21 cellular contexts compared by ENCODE assay signal in the genomic region with DNA sequence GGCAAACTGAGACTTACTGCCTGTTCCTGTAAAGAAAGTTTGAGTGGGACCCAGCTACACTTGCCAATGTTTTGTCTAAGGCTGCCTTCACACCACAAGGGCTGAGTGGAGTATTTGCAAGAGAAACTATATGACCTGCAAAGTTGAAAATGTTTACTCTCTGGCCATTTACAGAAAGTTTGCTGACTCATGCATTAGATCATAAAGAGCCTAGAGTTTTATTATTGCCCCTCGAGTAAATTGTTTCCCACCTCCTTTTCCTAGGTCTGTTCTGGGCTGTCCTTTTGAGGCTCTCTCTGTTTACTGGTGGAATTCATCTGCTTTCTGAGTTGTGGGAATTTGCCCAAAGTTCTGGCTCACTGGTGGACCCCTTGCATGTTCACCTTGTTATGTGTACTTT. TPM values are rescaled to one million over a fixed set of nuclear protein-coding genes. Genes with fewer than 3 reads are reported as not detected.
DNase-seq lines count a peak whose midpoint lies in the region; ATAC-seq, FAIRE-seq and TF ChIP-seq lines count a peak whose summit lies in the region.
"Had no signal": no experiment of that assay in that cellular context is flagged by ENCODE, and none has a peak within 500 bp of the region (broad histone marks: within the 10 kb centered on the region; RNA-seq: fewer than 3 reads in every experiment).

No MANE protein-coding gene starts in this region.

- H3K4me1 ChIP-seq in A549 = no peaks in the 10 kb centered on the region
- peaks cover 0 to 3% of the 10 kb centered on the region in 2 experiments; a peak in 3 of 5 replicates for H3K4me1 ChIP-seq in K562 (replicated peaks in 1 of 2; ENCODE audit: control insufficient read depth in 2 of 2, insufficient read depth in 2 of 2, low read length in 2 of 2)
- no peaks in the 10 kb centered on the region for H3K4me1 ChIP-seq in CD8-positive, alpha-beta memory T cell (ENCODE audit: insufficient read depth, low read length)
- H3K4me1 ChIP-seq: BLaER1 treated with 17β-estradiol and CSF1 and Interleukin-3, amounts not matched to agents 10 nM and 100 nM had no signal

- no peaks in the 10 kb centered on the region; a peak in 1 of 5 replicates for H3K27me3 ChIP-seq in K562 (ENCODE audit: control insufficient read depth in 2 of 2, insufficient read depth in 2 of 2, low read length in 2 of 2)
- H3K27me3 ChIP-seq in CD8-positive, alpha-beta memory T cell (ENCODE audit: insufficient read depth, low read length, poor library complexity, severe bottlenecking) = no peaks in the 10 kb centered on the region

- in situ Hi-C loops in K562 (cut with MboI) = no loop called here

- no peaks in the 10 kb centered on the region for H4K20me1 ChIP-seq in K562 (replicated peaks; ENCODE audit: control insufficient read depth, insufficient read depth, low read length)
- H4K20me1 ChIP-seq: BLaER1 treated with 17β-estradiol and CSF1 and Interleukin-3, amounts not matched to agents 10 nM and 100 nM had no signal

- H3K36me3 ChIP-seq in K562 (ENCODE audit: control insufficient read depth, insufficient read depth, low read length) = no peaks in the 10 kb centered on the region
- no peaks in the 10 kb centered on the region for H3K36me3 ChIP-seq in CD8-positive, alpha-beta memory T cell (ENCODE audit: insufficient read depth, low read length)
- H3K36me3 ChIP-seq: BLaER1 treated with 17β-estradiol and CSF1 and Interleukin-3, amounts not matched to agents 10 nM and 100 nM had no signal

- no peaks in the 10 kb centered on the region for H3K36me3 Mint-ChIP-seq in CD8-positive, alpha-beta memory T cell
- H3K36me3 Mint-ChIP-seq: CD8-positive, alpha-beta T cell had no signal

- H3K4me1 Mint-ChIP-seq in CD8-positive, alpha-beta memory T cell = peaks cover 4 to 7% (median 4%) of the 10 kb centered on the region in 3 donors
- H3K4me1 Mint-ChIP-seq: B cell had no signal

- H3K27me3 Mint-ChIP-seq in CD8-positive, alpha-beta memory T cell = peaks cover 0 to 4% of the 10 kb centered on the region in 2 donors

- no peak overlapping the region for H2AFZ ChIP-seq in K562 (ENCODE audit: low read depth, low read length)

- H3K4me3 Mint-ChIP-seq in CD8-positive, alpha-beta memory T cell = no peak overlapping the region
- H3K4me3 Mint-ChIP-seq: B cell; CD8-positive, alpha-beta T cell had no signal

- ATAC-seq in A549 (no peak), K562 (no peak), HG03571 (IDR thresholded peaks at IDR 0.05; ENCODE audit: unreplicated experiment) (no peak)
- ATAC-seq: CD8-positive, alpha-beta T cell; HCT116 had no signal

- intact Hi-C loops in K562 (cut with micrococcal nuclease) = no loop called here

- TF ChIP-seq POLR2A in A549 (IDR thresholded peaks at IDR 0.05; ENCODE audit: low read length) (no peak), K562 (conservative IDR thresholded peaks at IDR 0.05) (no peak)

- 12% methylated on average over 1 of the region's 1 CpG for whole genome bisulfite sequencing in A549 (ENCODE audit: missing lambda C conversion rate)
- WGBS in K562 (ENCODE audit: insufficient coverage, low coverage, missing lambda C conversion rate) = 0% methylated on average over 1 of the region's 1 CpG

- DNase-seq in A549 (ENCODE audit: low read depth in 1 of 2, low spot score in 1 of 2) (no peak), H4 (ENCODE audit: low spot score) (peak; percentile 9), K562 (ENCODE audit: extremely low read depth in 1 of 4, low spot score in 3 of 4) (no peak), fibroblast of mammary gland (ENCODE audit: low read depth) (peak; percentile 2), NCI-H1417 treated with DMSO at 0.1 percent for 48 hours (lab: John Stamatoyannopoulos, UW) (no peak)
- no peak for DNase-seq in CD8-positive, alpha-beta memory T cell
- DNase-seq: 8988T; CD8-positive, alpha-beta T cell; COR-L47; DMS 273 treated with DMSO at 0.1 percent for 48 hours; DMS53; DND-41; EL; H7 had no signal

- H3K9me3 ChIP-seq in A549 (no peaks in the 10 kb centered on the region), K562 (replicated peaks; ENCODE audit: control insufficient read depth, insufficient read depth, low read depth, low read length) (no peaks in the 10 kb centered on the region)
- H3K9me3 ChIP-seq in CD8-positive, alpha-beta memory T cell (ENCODE audit: low read length) = no peaks in the 10 kb centered on the region
- H3K9me3 ChIP-seq: BLaER1 treated with 17β-estradiol and CSF1 and Interleukin-3, amounts not matched to agents 10 nM and 100 nM had no signal

- CTCF ChIA-PET in A549 (lab: Yijun Ruan, JAX) = interaction anchor here (0.9 kb wide), 1 partner anchor 83 kb away, joined by 3 read pairs; no protein-coding TSS in a partner anchor
- CTCF ChIA-PET in K562 (lab: Yijun Ruan, JAX; ENCODE audit: low intra/inter-chr PET ratio) = no interaction called here
- CTCF ChIA-PET in CD8-positive, alpha-beta memory T cell (lab: Charles Lee) = no interaction called here

- no peak overlapping the region for H3K9ac ChIP-seq in K562 (ENCODE audit: insufficient read depth in 1 of 2, low read depth in 2 of 2, low read length in 2 of 2)
- H3K9ac ChIP-seq: BLaER1 treated with 17β-estradiol and CSF1 and Interleukin-3, amounts not matched to agents 10 nM and 100 nM had no signal

- TF ChIP-seq RAD21 in A549 (conservative IDR thresholded peaks at IDR 0.05 in 1 of 2, IDR thresholded peaks at IDR 0.05 in 1 of 2) (no peak), K562 (CRISPR knock-in tag; conservative IDR thresholded peaks at IDR 0.05 in 1 of 2, IDR thresholded peaks at IDR 0.05 in 1 of 2) (no peak)

- no peaks in the 10 kb centered on the region for H3K79me2 ChIP-seq in K562 (ENCODE audit: control insufficient read depth, insufficient read depth, low read length)

- H3K9me3 Mint-ChIP-seq in CD8-positive, alpha-beta memory T cell = no peaks in the 10 kb centered on the region
- H3K9me3 Mint-ChIP-seq: CD8-positive, alpha-beta T cell had no signal

- TF ChIP-seq CTCF in A549 (IDR thresholded peaks at IDR 0.05) (no peak), K562 (IDR thresholded peaks at IDR 0.05 in 2 of 3, conservative IDR thresholded peaks at IDR 0.05 in 1 of 3; ENCODE audit: insufficient read depth in 2 of 3, low read depth in 1 of 3, low read length in 3 of 3) (no peak), fibroblast of mammary gland (conservative IDR thresholded peaks at IDR 0.05; ENCODE audit: control insufficient read depth, insufficient read depth, low read depth, low read length) (no peak)

- BruUV-seq in K562 (replicated peaks; lab: Mats Ljungman, UMichigan) = no TSS peak

- H3K27ac Mint-ChIP-seq in CD8-positive, alpha-beta memory T cell = no peak overlapping the region
- H3K27ac Mint-ChIP-seq: B cell; CD8-positive, alpha-beta T cell had no signal

- no peak for FAIRE-seq in A549 (lab: Jason Lieb, UNC)
- FAIRE-seq in K562 (lab: Jason Lieb, UNC) = no peak
- FAIRE-seq: GM12891, GM18507 had no signal

- POLR2A ChIA-PET in A549 (lab: Yijun Ruan, JAX) = no interaction called here
- POLR2A ChIA-PET in K562 (lab: Yijun Ruan, JAX) = no interaction called here
- POLR2A ChIA-PET in CD8-positive, alpha-beta memory T cell (lab: Charles Lee) = no interaction called here

- H3K9me1 ChIP-seq in K562 (ENCODE audit: control insufficient read depth, insufficient read depth, low read length) = no peaks in the 10 kb centered on the region

- H3K4me3 ChIP-seq in A549 (no peak overlapping the region), K562 (no peak overlapping the region), fibroblast of mammary gland (ENCODE audit: control insufficient read depth, low read depth, low read length) (no peak overlapping the region)
- H3K4me3 ChIP-seq in CD8-positive, alpha-beta memory T cell (ENCODE audit: low read length) = no peak overlapping the region
- H3K4me3 ChIP-seq: BLaER1 treated with 17β-estradiol and CSF1 and Interleukin-3, amounts not matched to agents 10 nM and 100 nM had no signal

- no peak for TF ChIP-seq EP300 in A549 (IDR thresholded peaks at IDR 0.05)
- TF ChIP-seq EP300 in K562 (IDR thresholded peaks at IDR 0.05; ENCODE audit: low read length) = no peak

- H3K27ac ChIP-seq in A549 (no peak overlapping the region), K562 (ENCODE audit: extremely low read depth, low read depth, low read length) (no peak overlapping the region)
- no peak overlapping the region for H3K27ac ChIP-seq in CD8-positive, alpha-beta memory T cell (ENCODE audit: low read depth, low read length)
- H3K27ac ChIP-seq: BLaER1 treated with 17β-estradiol and CSF1 and Interleukin-3, amounts not matched to agents 10 nM and 100 nM had no signal

- H3K4me2 ChIP-seq in A549 = no peak overlapping the region
- no peak overlapping the region for H3K4me2 ChIP-seq in K562 (ENCODE audit: insufficient read depth, low read length)
- H3K4me2 ChIP-seq: BLaER1 treated with 17β-estradiol and CSF1 and Interleukin-3, amounts not matched to agents 10 nM and 100 nM had no signal

RNA-seq across cellular contexts. Expression of a gene that starts 6.7 kb away (rescaled TPM):
- not detected in 2 replicates for polyA plus RNA-seq in A549 (2011; rRNA removed)
- polyA plus RNA-seq in A549 (2012; cell fraction: cytosol; rRNA removed) = not detected in 2 replicates
- not detected in 2 replicates for polyA plus RNA-seq in A549 (2012; cell fraction: nucleus; rRNA removed)
- not detected in 3 replicates for polyA plus RNA-seq in A549 (2017; fragmentation: RNase III; extraction: RNeasy Plus Mini Kit Qiagen cat#74134 plus additional on column Dnase treatment)
- polyA minus RNA-seq in A549 (2011; rRNA and poly(A)+ RNA removed) = not detected in 2 replicates
- not detected in 2 replicates for total RNA-seq in H4 (2014; rRNA removed; shearing (Covaris generic))
- not detected in 2 replicates for total RNA-seq in K562 (2011; cell fraction: chromatin; rRNA removed; ENCODE audit: low replicate concordance)
- not detected in 2 replicates for total RNA-seq in K562 (2011; cell fraction: nucleolus; rRNA removed)
- total RNA-seq in K562 (2011; cell fraction: nucleoplasm; rRNA removed) = not detected in 2 replicates
- total RNA-seq in K562 (2014; rRNA removed) = not detected in 2 replicates
- not detected in 2 replicates for total RNA-seq in K562 (2014; rRNA removed; fragmentation: Illumina TruSeq; extraction: Trizol)
- not detected in 2 replicates for total RNA-seq in K562 (2015; rRNA removed; fragmentation: Illumina TruSeq; extraction: Trizol)
- total RNA-seq in K562 (2021) = not detected in 2 replicates
- not detected in 2 replicates for polyA plus RNA-seq in K562 (2011; rRNA removed)
- not detected in 2 replicates for polyA plus RNA-seq in K562 (2011; cell fraction: cytosol; rRNA removed)
- not detected in 2 replicates for polyA plus RNA-seq in K562 (2011; cell fraction: nucleus; rRNA removed)
- polyA plus RNA-seq in K562 (2012) = 0.11 TPM in 1 of 2 replicates, not detected in the other
- not detected in 2 replicates for polyA plus RNA-seq in K562 (2014; fragmentation: Illumina TruSeq; extraction: Trizol)
- under 1 TPM; 0.07 to 0.13 TPM for polyA plus RNA-seq in K562 (2014; fragmentation: Nextera tagmentation; extraction: Ambion mirVana)
- not detected in 2 replicates for polyA plus RNA-seq in K562 (2014; rRNA removed)
- polyA minus RNA-seq in K562 (2011; rRNA and poly(A)+ RNA removed) = not detected in 2 replicates
- not detected in 2 replicates for polyA minus RNA-seq in K562 (2011; cell fraction: cytosol; rRNA and poly(A)+ RNA removed)
- not detected in 2 replicates for polyA minus RNA-seq in K562 (2011; cell fraction: nucleus; rRNA and poly(A)+ RNA removed)
- under 1 TPM; 0.28 to 0.33 TPM for total RNA-seq in CD8-positive, alpha-beta memory T cell
- polyA plus RNA-seq in CD8-positive, alpha-beta memory T cell = 1.4 TPM
- total RNA-seq: B cell, G401 had no signal

RNA-seq across cellular contexts. Expression of a gene that starts 38.0 kb away (rescaled TPM):
- polyA plus RNA-seq in A549 (2011; rRNA removed) (1.1 and 1.7 TPM in 2 replicates), A549 (2017; fragmentation: RNase III; extraction: RNeasy Plus Mini Kit Qiagen cat#74134 plus additional on column Dnase treatment) (1.6 to 1.7 TPM (median 1.7 TPM) in 3 replicates), K562 (2011; rRNA removed) (not detected in 2 replicates), K562 (2014; fragmentation: Illumina TruSeq; extraction: Trizol) (not detected in 2 replicates), K562 (2014; fragmentation: Nextera tagmentation; extraction: Ambion mirVana) (not detected), K562 (2014; rRNA removed) (not detected in 2 replicates)
- 1.1 and 2.1 TPM in 2 replicates for polyA plus RNA-seq in A549 (2012; cell fraction: cytosol; rRNA removed)
- polyA plus RNA-seq in A549 (2012; cell fraction: nucleus; rRNA removed) = 1.6 and 1.7 TPM in 2 replicates
- polyA minus RNA-seq in A549 (2011; rRNA and poly(A)+ RNA removed) = 0.50 and 0.63 TPM in 2 replicates
- not detected in 2 replicates for total RNA-seq in H4 (2014; rRNA removed; shearing (Covaris generic))
- total RNA-seq in K562 (2011; cell fraction: chromatin; rRNA removed; ENCODE audit: low replicate concordance) = not detected in 2 replicates
- total RNA-seq in K562 (2011; cell fraction: nucleolus; rRNA removed) = not detected in 2 replicates
- total RNA-seq in K562 (2011; cell fraction: nucleoplasm; rRNA removed) = not detected in 2 replicates
- total RNA-seq in K562 (2014; rRNA removed) (not detected in 2 replicates), K562 (2014; rRNA removed; fragmentation: Illumina TruSeq; extraction: Trizol) (not detected in 2 replicates), K562 (2015; rRNA removed; fragmentation: Illumina TruSeq; extraction: Trizol) (not detected in 2 replicates), K562 (2021) (not detected in 2 replicates)
- not detected in 2 replicates for polyA plus RNA-seq in K562 (2011; cell fraction: cytosol; rRNA removed)
- polyA plus RNA-seq in K562 (2011; cell fraction: nucleus; rRNA removed) = not detected in 2 replicates
- polyA plus RNA-seq in K562 (2012) = not detected in 2 replicates
- polyA minus RNA-seq in K562 (2011; rRNA and poly(A)+ RNA removed) = not detected in 2 replicates
- not detected in 2 replicates for polyA minus RNA-seq in K562 (2011; cell fraction: cytosol; rRNA and poly(A)+ RNA removed)
- polyA minus RNA-seq in K562 (2011; cell fraction: nucleus; rRNA and poly(A)+ RNA removed) = not detected in 2 replicates
- 1 to 10 TPM; 2.3 to 2.6 TPM for total RNA-seq in CD8-positive, alpha-beta memory T cell
- 1.8 TPM for polyA plus RNA-seq in CD8-positive, alpha-beta memory T cell
- total RNA-seq: B cell had no signal

Comparison
In these comparisons a context has a peak if more than half of its experiments do, and no peak if none do; other contexts are left out.
1. DNase-seq: peak in H4 (single experiment) and fibroblast of mammary gland (single experiment); none in A549 (0 of 2), K562 (0 of 4), CD8-positive, alpha-beta memory T cell (0 of 5) and NCI-H1417 treated with DMSO at 0.1 percent for 48 hours (single experiment).